22 cellular contexts compared by ENCODE assay signal in the genomic region with DNA sequence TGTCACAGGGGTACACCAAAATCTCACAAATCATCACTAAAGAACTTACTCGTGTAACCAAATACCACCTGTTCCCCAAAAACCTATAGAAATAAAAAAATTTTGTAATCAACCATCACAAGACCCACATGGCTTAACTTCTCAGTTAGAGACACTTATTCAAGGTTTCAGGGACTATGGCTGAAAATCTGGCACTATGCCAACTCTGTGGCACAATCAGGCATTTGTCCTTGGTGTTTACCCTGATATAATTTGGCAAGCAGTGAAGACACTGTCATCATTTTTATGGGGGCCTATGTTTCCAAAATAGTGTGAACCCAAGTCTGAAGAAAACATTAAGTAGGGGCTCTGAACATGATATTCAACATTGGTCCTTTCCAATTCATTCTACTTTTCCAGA. TPM values are rescaled to one million over a fixed set of nuclear protein-coding genes. Genes with fewer than 3 reads are reported as not detected.
DNase-seq lines count a peak whose midpoint lies in the region; ATAC-seq and TF ChIP-seq lines count a peak whose summit lies in the region.
"Had no signal": no experiment of that assay in that cellular context is flagged by ENCODE, and none has a peak within 500 bp of the region (broad histone marks: within the 10 kb centered on the region; RNA-seq: fewer than 3 reads in every experiment).

No MANE protein-coding gene starts in this region.

- TF ChIP-seq CTCF in SK-N-SH (IDR thresholded peaks at IDR 0.05): no peak
- TF ChIP-seq CTCF in left ventricle myocardium inferior (IDR thresholded peaks at IDR 0.05; ENCODE audit: borderline replicate concordance): no peak

- H3K27ac ChIP-seq in SK-N-SH (ENCODE audit: low read depth in 2 of 2, low read length in 1 of 2) (no peak overlapping the region), left ventricle myocardium inferior (replicated peaks) (no peak overlapping the region)
- H3K27ac ChIP-seq: 22Rv1, C4-2B, Peyer's patch, SK-N-MC had no signal

- no peaks in the 10 kb centered on the region for H3K79me2 ChIP-seq in SK-N-SH (ENCODE audit: insufficient read depth)

- no peak for TF ChIP-seq RAD21 in SK-N-SH (IDR thresholded peaks at IDR 0.05; ENCODE audit: low read length)

- CTCF ChIA-PET in SK-N-SH (lab: Yijun Ruan, JAX): interaction anchor here (0.7 kb wide), 1 partner anchor 11 kb away, joined by 4 read pairs; no protein-coding TSS in a partner anchor

- 47% methylated on average over 1 of the region's 1 CpG for WGBS in SK-N-SH (ENCODE audit: low lambda C conversion rate)

- no peaks in the 10 kb centered on the region for H4K20me1 ChIP-seq in SK-N-SH (ENCODE audit: insufficient read depth)

- H2AFZ ChIP-seq in SK-N-SH (ENCODE audit: low read depth): no peak overlapping the region

- DNase-seq in DMS153 (lab: John Stamatoyannopoulos, UW) (peak; percentile 27), DMS153 treated with DMSO at 0.1 percent for 48 hours (lab: John Stamatoyannopoulos, UW; ENCODE audit: unreplicated experiment) (no peak), SK-N-SH (no peak), NCI-H748 (lab: John Stamatoyannopoulos, UW; ENCODE audit: unreplicated experiment) (peak; percentile 92), foreskin melanocyte (peak; percentile 2), left ventricle myocardium inferior (no peak)
- DNase-seq: Calu3; CD8-positive, alpha-beta T cell; H9; HFFc6; Karpas-422; NCI-H1092; NCI-H446 treated with DMSO at 0.1 percent for 48 hours; NCI-H774; Peyer's patch; SHP77 treated with DMSO at 0.1 percent for 48 hours; T-helper 17 cell had no signal

- TF ChIP-seq EP300 in SK-N-SH (IDR thresholded peaks at IDR 0.05; ENCODE audit: borderline replicate concordance in 1 of 2, low read depth in 1 of 2, low read length in 1 of 2): no peak

- no peak for ATAC-seq in SK-N-SH treated with all-trans-retinoic acid at 6 μM for 48 hours
- no peak for ATAC-seq in HG02678 (IDR thresholded peaks at IDR 0.05; ENCODE audit: unreplicated experiment)
- ATAC-seq: CD8-positive, alpha-beta T cell; T-helper 17 cell had no signal

- H3K27me3 ChIP-seq in SK-N-SH (ENCODE audit: insufficient read depth) (no peaks in the 10 kb centered on the region), left ventricle myocardium inferior (ENCODE audit: low read depth) (no peaks in the 10 kb centered on the region)
- H3K27me3 ChIP-seq: Peyer's patch had no signal

- peaks cover under 1 to 6% of the 10 kb centered on the region in 2 experiments; a peak in 1 of 4 replicates for H3K4me1 ChIP-seq in SK-N-SH (ENCODE audit: control insufficient read depth in 1 of 2, insufficient read depth in 2 of 2, low read depth in 1 of 2, low read length in 1 of 2)
- H3K4me1 ChIP-seq in left ventricle myocardium inferior: no peaks in the 10 kb centered on the region

- H3K36me3 ChIP-seq in SK-N-SH (replicated peaks in 1 of 2; ENCODE audit: control insufficient read depth in 1 of 2, insufficient read depth in 2 of 2, low read length in 1 of 2): no peaks in the 10 kb centered on the region
- no peaks in the 10 kb centered on the region for H3K36me3 ChIP-seq in left ventricle myocardium inferior
- H3K36me3 ChIP-seq: Peyer's patch had no signal

- H3K9me2 ChIP-seq in SK-N-SH: peaks cover 4% of the 10 kb centered on the region; the same call in 1 of the 2 replicates

- no peak overlapping the region for H3K4me2 ChIP-seq in SK-N-SH

- no peaks in the 10 kb centered on the region for H3F3A ChIP-seq in SK-N-SH (replicated peaks; ENCODE audit: insufficient read depth)

- no peak overlapping the region for H3K4me3 ChIP-seq in SK-N-SH (ENCODE audit: low read depth in 2 of 2, low read length in 1 of 2)
- H3K4me3 ChIP-seq in left ventricle myocardium inferior: no peak overlapping the region
- H3K4me3 ChIP-seq: Peyer's patch, SK-N-MC had no signal

- no peaks in the 10 kb centered on the region for H3K9me3 ChIP-seq in SK-N-SH
- no peaks in the 10 kb centered on the region for H3K9me3 ChIP-seq in left ventricle myocardium inferior (replicated peaks)
- H3K9me3 ChIP-seq: Peyer's patch had no signal

- POLR2A ChIA-PET in SK-N-SH (lab: Yijun Ruan, JAX): no interaction called here

- H3K9ac ChIP-seq in SK-N-SH: no peak overlapping the region

- intact Hi-C loops in left ventricle myocardium inferior (cut with micrococcal nuclease): no loop called here

TF ChIP-seq in SK-N-SH, 30 proteins besides CTCF, POLR2A, EP300 and RAD21:
- TF ChIP-seq NFIC (IDR thresholded peaks at IDR 0.05; ENCODE audit: borderline replicate concordance): peak; percentile 38; the same call in 1 of the 2 replicates
- no peak for TF ChIP-seq RFX5 (IDR thresholded peaks at IDR 0.05; ENCODE audit: low read length)

TF ChIP-seq in SK-N-SH treated with all-trans-retinoic acid at 6 μM for 48 hours, 23 proteins besides CTCF, POLR2A, EP300 and RAD21 (continues in another document):
- TF ChIP-seq ISL1 (CRISPR knock-in tag; IDR thresholded peaks at IDR 0.05): no peak
- TF ChIP-seq PPARA (CRISPR knock-in tag; IDR thresholded peaks at IDR 0.05; ENCODE audit: borderline replicate concordance): no peak
- TF ChIP-seq ZNF70 (CRISPR knock-in tag; IDR thresholded peaks at IDR 0.05): no peak
- no peak for TF ChIP-seq ZFP30 (CRISPR knock-in tag; IDR thresholded peaks at IDR 0.05)
- TF ChIP-seq, protein P1, sequence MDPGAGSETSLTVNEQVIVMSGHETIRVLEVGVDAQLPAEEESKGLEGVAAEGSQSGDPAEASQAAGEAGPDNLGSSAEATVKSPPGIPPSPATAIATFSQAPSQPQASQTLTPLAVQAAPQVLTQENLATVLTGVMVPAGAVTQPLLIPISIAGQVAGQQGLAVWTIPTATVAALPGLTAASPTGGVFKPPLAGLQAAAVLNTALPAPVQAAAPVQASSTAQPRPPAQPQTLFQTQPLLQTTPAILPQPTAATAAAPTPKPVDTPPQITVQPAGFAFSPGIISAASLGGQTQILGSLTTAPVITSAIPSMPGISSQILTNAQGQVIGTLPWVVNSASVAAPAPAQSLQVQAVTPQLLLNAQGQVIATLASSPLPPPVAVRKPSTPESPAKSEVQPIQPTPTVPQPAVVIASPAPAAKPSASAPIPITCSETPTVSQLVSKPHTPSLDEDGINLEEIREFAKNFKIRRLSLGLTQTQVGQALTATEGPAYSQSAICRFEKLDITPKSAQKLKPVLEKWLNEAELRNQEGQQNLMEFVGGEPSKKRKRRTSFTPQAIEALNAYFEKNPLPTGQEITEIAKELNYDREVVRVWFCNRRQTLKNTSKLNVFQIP (CRISPR knock-in tag; IDR thresholded peaks at IDR 0.05; ENCODE audit: borderline replicate concordance, low read depth): no peak
- TF ChIP-seq ZC3H10 (CRISPR knock-in tag; IDR thresholded peaks at IDR 0.05): no peak
- no peak for TF ChIP-seq ZFP3 (CRISPR knock-in tag; IDR thresholded peaks at IDR 0.05)
- TF ChIP-seq TOX (CRISPR knock-in tag; IDR thresholded peaks at IDR 0.05; ENCODE audit: borderline replicate concordance): no peak
- TF ChIP-seq TCF4 (CRISPR knock-in tag; IDR thresholded peaks at IDR 0.05; ENCODE audit: borderline replicate concordance): no peak
- TF ChIP-seq ZNF8 (CRISPR knock-in tag; IDR thresholded peaks at IDR 0.05): no peak
- TF ChIP-seq, protein P2, sequence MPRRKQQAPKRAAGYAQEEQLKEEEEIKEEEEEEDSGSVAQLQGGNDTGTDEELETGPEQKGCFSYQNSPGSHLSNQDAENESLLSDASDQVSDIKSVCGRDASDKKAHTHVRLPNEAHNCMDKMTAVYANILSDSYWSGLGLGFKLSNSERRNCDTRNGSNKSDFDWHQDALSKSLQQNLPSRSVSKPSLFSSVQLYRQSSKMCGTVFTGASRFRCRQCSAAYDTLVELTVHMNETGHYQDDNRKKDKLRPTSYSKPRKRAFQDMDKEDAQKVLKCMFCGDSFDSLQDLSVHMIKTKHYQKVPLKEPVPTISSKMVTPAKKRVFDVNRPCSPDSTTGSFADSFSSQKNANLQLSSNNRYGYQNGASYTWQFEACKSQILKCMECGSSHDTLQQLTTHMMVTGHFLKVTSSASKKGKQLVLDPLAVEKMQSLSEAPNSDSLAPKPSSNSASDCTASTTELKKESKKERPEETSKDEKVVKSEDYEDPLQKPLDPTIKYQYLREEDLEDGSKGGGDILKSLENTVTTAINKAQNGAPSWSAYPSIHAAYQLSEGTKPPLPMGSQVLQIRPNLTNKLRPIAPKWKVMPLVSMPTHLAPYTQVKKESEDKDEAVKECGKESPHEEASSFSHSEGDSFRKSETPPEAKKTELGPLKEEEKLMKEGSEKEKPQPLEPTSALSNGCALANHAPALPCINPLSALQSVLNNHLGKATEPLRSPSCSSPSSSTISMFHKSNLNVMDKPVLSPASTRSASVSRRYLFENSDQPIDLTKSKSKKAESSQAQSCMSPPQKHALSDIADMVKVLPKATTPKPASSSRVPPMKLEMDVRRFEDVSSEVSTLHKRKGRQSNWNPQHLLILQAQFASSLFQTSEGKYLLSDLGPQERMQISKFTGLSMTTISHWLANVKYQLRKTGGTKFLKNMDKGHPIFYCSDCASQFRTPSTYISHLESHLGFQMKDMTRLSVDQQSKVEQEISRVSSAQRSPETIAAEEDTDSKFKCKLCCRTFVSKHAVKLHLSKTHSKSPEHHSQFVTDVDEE (CRISPR knock-in tag; IDR thresholded peaks at IDR 0.05): no peak
- no peak for TF ChIP-seq OSR1 (CRISPR knock-in tag; IDR thresholded peaks at IDR 0.05)
- TF ChIP-seq CSDC2 (CRISPR knock-in tag; IDR thresholded peaks at IDR 0.05): no peak
- TF ChIP-seq, protein P3, sequence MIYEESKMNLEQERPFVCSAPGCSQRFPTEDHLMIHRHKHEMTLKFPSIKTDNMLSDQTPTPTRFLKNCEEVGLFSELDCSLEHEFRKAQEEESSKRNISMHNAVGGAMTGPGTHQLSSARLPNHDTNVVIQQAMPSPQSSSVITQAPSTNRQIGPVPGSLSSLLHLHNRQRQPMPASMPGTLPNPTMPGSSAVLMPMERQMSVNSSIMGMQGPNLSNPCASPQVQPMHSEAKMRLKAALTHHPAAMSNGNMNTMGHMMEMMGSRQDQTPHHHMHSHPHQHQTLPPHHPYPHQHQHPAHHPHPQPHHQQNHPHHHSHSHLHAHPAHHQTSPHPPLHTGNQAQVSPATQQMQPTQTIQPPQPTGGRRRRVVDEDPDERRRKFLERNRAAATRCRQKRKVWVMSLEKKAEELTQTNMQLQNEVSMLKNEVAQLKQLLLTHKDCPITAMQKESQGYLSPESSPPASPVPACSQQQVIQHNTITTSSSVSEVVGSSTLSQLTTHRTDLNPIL (CRISPR knock-in tag; IDR thresholded peaks at IDR 0.05; ENCODE audit: low read depth): no peak
- TF ChIP-seq BACH2 (CRISPR knock-in tag; IDR thresholded peaks at IDR 0.05; ENCODE audit: borderline replicate concordance): no peak
- no peak for TF ChIP-seq ARNTL (CRISPR knock-in tag; IDR thresholded peaks at IDR 0.05; ENCODE audit: borderline replicate concordance, low read depth)
- TF ChIP-seq SNAI2 (CRISPR knock-in tag; IDR thresholded peaks at IDR 0.05): no peak

RNA-seq across cellular contexts. Expression of a gene that starts 59.0 kb away (rescaled TPM):
- polyA plus RNA-seq in SK-N-SH (2012; rRNA removed): 19.1 and 20.0 TPM in 2 replicates
- 22.3 and 22.4 TPM in 2 replicates for polyA plus RNA-seq in SK-N-SH (2012; cell fraction: cytosol; rRNA removed)
- polyA plus RNA-seq in SK-N-SH (2012; cell fraction: nucleus; rRNA removed): 15.3 and 18.1 TPM in 2 replicates
- 56.1 TPM for total RNA-seq in left ventricle myocardium inferior

Comparison
In these comparisons a context has a peak if more than half of its experiments do, and no peak if none do; other contexts are left out.
1. DNase-seq: peak in DMS153 (single experiment), NCI-H748 (single experiment) and foreskin melanocyte (single experiment); none in DMS153 treated with DMSO at 0.1 percent for 48 hours (single experiment), SK-N-SH (single experiment) and left ventricle myocardium inferior (single experiment).